ENCODE assay signal across 9 cellular contexts in the genomic region with DNA sequence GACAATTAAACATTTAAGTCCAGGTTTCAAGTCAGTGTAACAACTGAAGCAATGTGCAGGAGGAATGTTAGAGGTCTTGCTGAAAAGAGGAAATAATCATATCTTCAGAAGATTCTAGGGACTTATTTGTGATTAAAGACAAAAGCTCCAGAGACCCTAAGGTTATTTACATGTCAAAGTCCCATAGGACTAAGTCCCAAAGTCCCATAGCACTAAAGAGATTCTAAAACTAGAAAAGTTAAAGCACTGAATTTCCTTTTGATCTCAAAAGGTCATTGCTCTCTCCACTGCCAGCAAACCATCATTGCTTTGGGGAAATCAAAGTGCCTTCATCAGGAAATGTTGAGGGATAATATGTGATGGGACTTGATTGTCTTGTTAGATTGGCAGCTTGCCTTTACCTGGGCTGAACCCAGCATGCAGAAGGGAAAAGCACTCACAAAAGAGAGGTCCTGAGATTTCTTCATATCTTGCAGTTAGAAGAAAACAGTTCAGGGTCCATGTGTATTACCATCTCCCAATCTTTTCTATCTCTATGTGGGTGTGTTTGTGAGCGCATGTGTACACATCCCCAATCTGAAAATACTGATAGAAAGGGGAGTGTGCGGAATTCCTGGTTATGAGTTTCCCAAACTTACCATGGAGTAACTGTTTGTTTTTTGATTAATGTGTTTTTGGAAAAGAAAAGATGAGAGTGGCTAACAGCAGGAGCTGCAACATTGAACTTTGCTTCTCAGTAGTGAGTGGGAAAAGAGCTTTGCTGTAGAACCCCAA.
"Had no signal": no experiment of that assay in that cellular context is flagged by ENCODE, and none has a peak within 500 bp of the region (broad histone marks: within the 10 kb centered on the region; RNA-seq: fewer than 3 reads in every experiment).

No MANE protein-coding gene starts in this region.

- ATAC-seq: left ventricle myocardium superior, pancreas had no signal

- H3K27me3 ChIP-seq: pancreas, thyroid gland had no signal

- DNase-seq: activated CD4-positive, alpha-beta T cell treated with anti-CD3 and anti-CD28 coated beads, Interleukin-2, amount 50 U/mL, for 1 hour; activated CD4-positive, CD25-positive, alpha-beta regulatory T cell; activated gamma-delta T cell treated with Interleukin-2 at 50 U/mL for 16 hours; activated T-cell treated with anti-CD3 and anti-CD28 coated beads, Interleukin-2, amount 50 U/mL, for 1 hour; left ventricle myocardium superior; pancreas; stimulated activated CD4-positive, alpha-beta T cell treated with anti-CD3 and anti-CD28 coated beads, Interleukin-4, amount 100 ng/mL, for 4 hours; T-helper 1 cell; thyroid gland had no signal

- H3K4me1 ChIP-seq: pancreas, thyroid gland had no signal

- H3K4me3 ChIP-seq: pancreas, thyroid gland had no signal

- H3K27ac ChIP-seq: pancreas, thyroid gland had no signal

- H3K9me3 ChIP-seq: pancreas, thyroid gland had no signal
